20 cellular contexts compared by ENCODE assay signal in genomic region chr2:105848367-105848766, GRCh38.
DNase-seq lines count a peak whose midpoint lies in the region; ATAC-seq and TF ChIP-seq lines count a peak whose summit lies in the region.
"Had no signal": no experiment of that assay in that cellular context is flagged by ENCODE, and none has a peak within 500 bp of the region (broad histone marks: within the 10 kb centered on the region; RNA-seq: fewer than 3 reads in every experiment).

No MANE protein-coding gene starts in this region.

- peaks cover 31% of the 10 kb centered on the region for H3K36me3 Mint-ChIP-seq in activated naive CD8-positive, alpha-beta T cell
- H3K36me3 Mint-ChIP-seq in naive thymus-derived CD4-positive, alpha-beta T cell, result peaks cover 14 to 57% (median 28%) of the 10 kb centered on the region in 5 donors

- no peak overlapping the region for H3K4me3 ChIP-seq in right atrium auricular region
- no peak overlapping the region for H3K4me3 ChIP-seq in naive thymus-derived CD4-positive, alpha-beta T cell (ENCODE audit: low read length)
- no peak overlapping the region for H3K4me3 ChIP-seq in gastroesophageal sphincter
- H3K4me3 ChIP-seq: lower lobe of right lung, thyroid gland had no signal

- no peaks in the 10 kb centered on the region for H3K27me3 Mint-ChIP-seq in activated naive CD8-positive, alpha-beta T cell
- H3K27me3 Mint-ChIP-seq in naive thymus-derived CD4-positive, alpha-beta T cell, result no peaks in the 10 kb centered on the region

- ATAC-seq in left ventricle myocardium superior, result peak; percentile 33
- no peak for ATAC-seq in naive thymus-derived CD4-positive, alpha-beta T cell
- ATAC-seq in HG02678 (IDR thresholded peaks at IDR 0.05; ENCODE audit: unreplicated experiment), result no peak
- no peak for ATAC-seq in GM19324 (IDR thresholded peaks at IDR 0.05; ENCODE audit: low FRiP score, unreplicated experiment)
- ATAC-seq in gastroesophageal sphincter, result no peak
- ATAC-seq: lower lobe of right lung, Right ventricle myocardium inferior had no signal

- TF ChIP-seq EP300 in gastroesophageal sphincter (IDR thresholded peaks at IDR 0.05), result no peak

- H3K9me3 ChIP-seq in right atrium auricular region (no peaks in the 10 kb centered on the region), gastroesophageal sphincter (no peaks in the 10 kb centered on the region)
- H3K9me3 ChIP-seq in naive thymus-derived CD4-positive, alpha-beta T cell (ENCODE audit: control insufficient read depth in 2 of 3, low read length in 3 of 3), result no peaks in the 10 kb centered on the region
- H3K9me3 ChIP-seq: lower lobe of right lung, thyroid gland had no signal

- DNase-seq in left ventricle myocardium superior (no peak), right atrium auricular region (ENCODE audit: low spot score) (no peak)
- no peak for DNase-seq in naive thymus-derived CD4-positive, alpha-beta T cell
- DNase-seq: activated CD4-positive, alpha-beta T cell treated with anti-CD3 and anti-CD28 coated beads, Interleukin-2, amount 50 U/mL, for 1 hour; COR-L47; foreskin fibroblast; H9; hypothalamus; lower lobe of right lung; NCI-H82; stimulated activated CD4-positive, alpha-beta T cell treated with anti-CD3 and anti-CD28 coated beads, Interleukin-1b, Interleukin-23, amount 100 ng/mL, for 48 hours; stimulated activated naive CD4-positive, alpha-beta T cell; thyroid gland had no signal

- H3K9me3 Mint-ChIP-seq in activated naive CD8-positive, alpha-beta T cell (ENCODE audit: low read depth), result no peaks in the 10 kb centered on the region
- peaks cover 0 to 4% (median 0%) of the 10 kb centered on the region in 11 donors for H3K9me3 Mint-ChIP-seq in naive thymus-derived CD4-positive, alpha-beta T cell
- H3K9me3 Mint-ChIP-seq: H9 had no signal

- peaks cover 84% of the 10 kb centered on the region for H3K4me1 Mint-ChIP-seq in activated naive CD8-positive, alpha-beta T cell (ENCODE audit: low read depth)
- H3K4me1 Mint-ChIP-seq in naive thymus-derived CD4-positive, alpha-beta T cell, result peaks cover 43 to 94% (median 85%) of the 10 kb centered on the region in 7 donors

- peaks cover 0 to 15% of the 10 kb centered on the region in 2 donors for H3K4me1 ChIP-seq in right atrium auricular region
- H3K4me1 ChIP-seq in naive thymus-derived CD4-positive, alpha-beta T cell (ENCODE audit: control insufficient read depth in 2 of 2, insufficient read depth in 2 of 2, low read length in 2 of 2), result peaks cover 27 to 49% of the 10 kb centered on the region in 2 donors
- H3K4me1 ChIP-seq in gastroesophageal sphincter, result peaks cover 0 to 8% (median 4%) of the 10 kb centered on the region in 3 donors

- TF ChIP-seq POLR2A in gastroesophageal sphincter (IDR thresholded peaks at IDR 0.05), result no peak

- H3K36me3 ChIP-seq in right atrium auricular region (no peaks in the 10 kb centered on the region), gastroesophageal sphincter (no peaks in the 10 kb centered on the region)
- H3K36me3 ChIP-seq in naive thymus-derived CD4-positive, alpha-beta T cell (ENCODE audit: control insufficient read depth in 2 of 3, insufficient read depth in 3 of 3, low read length in 3 of 3), result no peaks in the 10 kb centered on the region
- H3K36me3 ChIP-seq: lower lobe of right lung, thyroid gland had no signal

- no peaks in the 10 kb centered on the region for H3K27me3 ChIP-seq in right atrium auricular region
- H3K27me3 ChIP-seq in naive thymus-derived CD4-positive, alpha-beta T cell (ENCODE audit: control insufficient read depth in 2 of 2, insufficient read depth in 2 of 2, low read length in 2 of 2), result no peaks in the 10 kb centered on the region
- H3K27me3 ChIP-seq in gastroesophageal sphincter, result no peaks in the 10 kb centered on the region
- H3K27me3 ChIP-seq: thyroid gland had no signal

- H3K27ac ChIP-seq in right atrium auricular region (no peak overlapping the region), gastroesophageal sphincter (no peak overlapping the region)
- H3K27ac ChIP-seq in naive thymus-derived CD4-positive, alpha-beta T cell (ENCODE audit: low read depth, low read length), result peak overlapping the region; percentile 16
- H3K27ac ChIP-seq: epithelial cell of prostate, KMS-11, lower lobe of right lung, thyroid gland had no signal

- H3K27ac Mint-ChIP-seq in activated naive CD8-positive, alpha-beta T cell, result peak overlapping the region; percentile 91
- peak overlapping the region; percentile 5 to 94 (median 72) for H3K27ac Mint-ChIP-seq in naive thymus-derived CD4-positive, alpha-beta T cell

- CTCF ChIA-PET in naive thymus-derived CD4-positive, alpha-beta T cell (lab: Charles Lee), result interaction anchor here (1.0 kb wide), 1 partner anchor 11 kb away, joined by 3 read pairs; no protein-coding TSS in a partner anchor

- peak overlapping the region; percentile 4 for H3K4me3 Mint-ChIP-seq in activated naive CD8-positive, alpha-beta T cell
- H3K4me3 Mint-ChIP-seq in naive thymus-derived CD4-positive, alpha-beta T cell, result peak overlapping the region in 9 of 10 donors; percentile 0 to 44 (median 27)
- H3K4me3 Mint-ChIP-seq: H9 had no signal

- TF ChIP-seq CTCF in right atrium auricular region (IDR thresholded peaks at IDR 0.05) (no peak), gastroesophageal sphincter (IDR thresholded peaks at IDR 0.05) (no peak)

- POLR2A ChIA-PET in naive thymus-derived CD4-positive, alpha-beta T cell (lab: Charles Lee), result interaction anchor here (1.6 kb wide), 1 partner anchor 10 kb away, joined by 4 read pairs; no protein-coding TSS in a partner anchor

- intact Hi-C loops in left ventricle myocardium superior (cut with micrococcal nuclease), result no loop called here
- intact Hi-C loops in naive thymus-derived CD4-positive, alpha-beta T cell (cut with micrococcal nuclease), result no loop called here

- 78 to 80% methylated on average over 6 to 7 of the region's 7 CpGs for WGBS in gastroesophageal sphincter (ENCODE audit: low coverage in 1 of 2), 2 donors
